ENCODE assay signal across 23 cellular contexts in genomic region chr7:130632111-130632510, GRCh38. TPM values are rescaled to one million over a fixed set of nuclear protein-coding genes. Genes with fewer than 3 reads are reported as not detected.
DNase-seq lines count a peak whose midpoint lies in the region; ATAC-seq, FAIRE-seq and TF ChIP-seq lines count a peak whose summit lies in the region.
"Had no signal": no experiment of that assay in that cellular context is flagged by ENCODE, and none has a peak within 500 bp of the region (broad histone marks: within the 10 kb centered on the region; RNA-seq: fewer than 3 reads in every experiment).

No MANE protein-coding gene starts in this region.

- H3K27me3 Mint-ChIP-seq in chondrocyte (ENCODE audit: low read depth): no peaks in the 10 kb centered on the region

- H2AFZ ChIP-seq in PC-3 (ENCODE audit: low read length): no peak overlapping the region

- intact Hi-C loops in PC-3 (cut with micrococcal nuclease): no loop called here

- no peak overlapping the region for H3K4me3 Mint-ChIP-seq in chondrocyte (ENCODE audit: unreplicated experiment)

- ATAC-seq in PC-3: peak; percentile 98
- ATAC-seq: body of pancreas; left colon; pancreas; stimulated activated naive CD8-positive, alpha-beta T cell treated with anti-CD3 and anti-CD28 coated beads, Interleukin-15, Interleukin-2, amounts not matched to agents 100 U/mL and 50 U/mL, for 24 hours had no signal

- no peaks in the 10 kb centered on the region for H3K36me3 ChIP-seq in PC-3 (ENCODE audit: low read depth, low read length)
- H3K36me3 ChIP-seq: BE2C, pancreas, spleen had no signal

- no peaks in the 10 kb centered on the region for H3K9me2 ChIP-seq in PC-3 (replicated peaks; ENCODE audit: low read length)

- CTCF ChIA-PET in PC-3 (lab: Charles Lee): no interaction called here

- POLR2A ChIA-PET in PC-3 (lab: Charles Lee; ENCODE audit: unreplicated experiment): no interaction called here

- no TSS peak for BruUV-seq in PC-3 (replicated peaks; lab: Mats Ljungman, UMichigan)

- H4K20me1 ChIP-seq in PC-3 (ENCODE audit: low read length): no peaks in the 10 kb centered on the region

- FAIRE-seq in GM19239 (lab: Jason Lieb, UNC): no peak
- FAIRE-seq: pancreas had no signal

- peaks cover 15% of the 10 kb centered on the region for H3K36me3 Mint-ChIP-seq in chondrocyte (ENCODE audit: low read depth)

- no peak overlapping the region for H3K4me3 ChIP-seq in PC-3 (ENCODE audit: low read length)
- H3K4me3 ChIP-seq: body of pancreas, pancreas, spleen had no signal

- peak overlapping the region; percentile 49 for H3K27ac Mint-ChIP-seq in chondrocyte (ENCODE audit: unreplicated experiment)

- DNase-seq in ELR (ENCODE audit: low read depth) (peak; percentile 74), PC-3 (peak; percentile 81), chondrocyte (ENCODE audit: low spot score) (no peak), kidney tubule cell (ENCODE audit: low spot score) (peak; percentile 81), UCSD-AML1 (lab: John Stamatoyannopoulos, UW; ENCODE audit: unreplicated experiment) (no peak), GM19239 (ENCODE audit: insufficient read length, low spot score) (no peak), NCI-H146 (lab: John Stamatoyannopoulos, UW) (no peak)
- no peak for DNase-seq in activated CD8-positive, alpha-beta memory T cell treated with anti-CD3 and anti-CD28 coated beads, Interleukin-2, amount 50 U/mL, for 4 hours
- DNase-seq: activated CD4-positive, CD25-positive, alpha-beta regulatory T cell; activated gamma-delta T cell; BE2C; body of pancreas; effector CD4-positive, alpha-beta T cell; head of caudate nucleus; Karpas-422; left colon; NCI-H1694; pancreas; spleen; stimulated activated naive CD8-positive, alpha-beta T cell treated with anti-CD3 and anti-CD28 coated beads, Interleukin-15, Interleukin-2, amounts not matched to agents 100 U/mL and 50 U/mL, for 24 hours had no signal

- H3K9me3 ChIP-seq in PC-3 (ENCODE audit: low read length): no peaks in the 10 kb centered on the region
- H3K9me3 ChIP-seq: BE2C, body of pancreas, pancreas had no signal

- no peaks in the 10 kb centered on the region for H3K79me2 ChIP-seq in PC-3 (ENCODE audit: low read length)

- peak overlapping the region; percentile 6; the same call in 1 of the 2 replicates for H3K4me2 ChIP-seq in PC-3 (ENCODE audit: low read length)

- no peak overlapping the region for H3K27ac ChIP-seq in PC-3 (ENCODE audit: low read length)
- H3K27ac ChIP-seq: body of pancreas, pancreas, spleen had no signal

- H3F3A ChIP-seq in PC-3 (ENCODE audit: low read length, unreplicated experiment): no peaks in the 10 kb centered on the region

- no peaks in the 10 kb centered on the region for H3K27me3 ChIP-seq in PC-3 (ENCODE audit: low read length)
- H3K27me3 ChIP-seq: BE2C, body of pancreas, pancreas, spleen had no signal

- peaks cover 32% of the 10 kb centered on the region for H3K9me3 Mint-ChIP-seq in chondrocyte (ENCODE audit: low read depth)

- peaks cover 10% of the 10 kb centered on the region for H3K4me1 ChIP-seq in PC-3 (ENCODE audit: insufficient read depth, low read length)
- H3K4me1 ChIP-seq: BE2C, body of pancreas, pancreas, spleen had no signal

- H3K4me1 Mint-ChIP-seq in chondrocyte (ENCODE audit: low read depth): peaks cover 11% of the 10 kb centered on the region

- H3K9ac ChIP-seq in PC-3 (ENCODE audit: low read length): no peak overlapping the region

- TF ChIP-seq CTCF in PC-3 (conservative IDR thresholded peaks at IDR 0.05; ENCODE audit: low read depth, low read length): no peak
- TF ChIP-seq CTCF in chondrocyte (IDR thresholded peaks at IDR 0.05): no peak

RNA-seq across cellular contexts. Expression of gene COPG2, which starts 36.4 kb away (rescaled TPM):
- total RNA-seq in PC-3 (2014; rRNA removed) (9.1 and 10.3 TPM in 2 replicates), chondrocyte (24.1 to 28.9 TPM (median 25.0 TPM) in 3 replicates)

RNA-seq across cellular contexts. Expression of gene TSGA13, which starts 54.2 kb away (rescaled TPM):
- total RNA-seq in PC-3 (2014; rRNA removed) (not detected in 2 replicates), chondrocyte (not detected in 3 replicates)
- total RNA-seq: body of pancreas, left colon, NCI-H460, OCI-LY7, pancreas, spleen, urinary bladder had no signal

Comparison
In these comparisons a context has a peak if more than half of its experiments do, and no peak if none do; other contexts are left out.
1. DNase-seq: peak in ELR (single experiment), PC-3 (single experiment) and kidney tubule cell (single experiment); none in chondrocyte (single experiment), UCSD-AML1 (single experiment), GM19239 (single experiment), NCI-H146 (single experiment) and activated CD8-positive, alpha-beta memory T cell treated with anti-CD3 and anti-CD28 coated beads, Interleukin-2, amount 50 U/mL, for 4 hours (single experiment).